In genomic region chr3:15317164-15317477, GRCh38 we compare ENCODE assay signal across 13 cellular contexts. TPM values are rescaled to one million over a fixed set of nuclear protein-coding genes. Genes with fewer than 3 reads are reported as not detected.
DNase-seq lines count a peak whose midpoint lies in the region; ATAC-seq, FAIRE-seq and TF ChIP-seq lines count a peak whose summit lies in the region.
"Had no signal": no experiment of that assay in that cellular context is flagged by ENCODE, and none has a peak within 500 bp of the region (broad histone marks: within the 10 kb centered on the region; RNA-seq: fewer than 3 reads in every experiment).

No MANE protein-coding gene starts in this region.

- no peaks in the 10 kb centered on the region for H3K27me3 Mint-ChIP-seq in CD4-positive, alpha-beta memory T cell
- no peaks in the 10 kb centered on the region for H3K27me3 Mint-ChIP-seq in WTC11 (ENCODE audit: low read depth)
- H3K27me3 Mint-ChIP-seq: activated naive CD4-positive, alpha-beta T cell treated with anti-CD3 and anti-CD28 coated beads, Interleukin-2, amount 10 ng/mL, durations not matched to agents 7 days and 5 days had no signal

- H3K4me3 Mint-ChIP-seq in CD4-positive, alpha-beta memory T cell, result peak overlapping the region in 3 of 8 donors; percentile 2 to 56 (median 20)
- H3K4me3 Mint-ChIP-seq in WTC11, result no peak overlapping the region
- H3K4me3 Mint-ChIP-seq: activated naive CD4-positive, alpha-beta T cell treated with anti-CD3 and anti-CD28 coated beads, Interleukin-2, amount 10 ng/mL, durations not matched to agents 7 days and 5 days had no signal

- no peak for FAIRE-seq in small intestine (lab: Jason Lieb, UNC)

- peaks cover 7 to 31% of the 10 kb centered on the region in 2 donors for H3K36me3 Mint-ChIP-seq in CD4-positive, alpha-beta memory T cell
- H3K36me3 Mint-ChIP-seq in WTC11, result no peaks in the 10 kb centered on the region

- intact Hi-C loops in CD4-positive, alpha-beta memory T cell (cut with micrococcal nuclease), result no loop called here
- intact Hi-C loops in heart right ventricle (cut with DNase I) (loop anchor here in 2 of 10 donors (5.0 kb wide), 2 partner anchors 40 to 45 kb away; no protein-coding TSS in a partner anchor), sciatic nerve (cut with DNase I) (no loop called here), colonic mucosa (cut with DNase I) (no loop called here)

- no peak overlapping the region for H3K27ac ChIP-seq in CD4-positive, alpha-beta memory T cell (ENCODE audit: low read depth, low read length)
- H3K27ac ChIP-seq in heart right ventricle, result peak overlapping the region in 6 of 10 donors; percentile 23 to 74 (median 64)
- H3K27ac ChIP-seq in small intestine (ENCODE audit: low read depth in 1 of 2, low read length in 1 of 2), result peak overlapping the region in 1 of 2 donors; percentile 40
- H3K27ac ChIP-seq in colonic mucosa, result no peak overlapping the region
- H3K27ac ChIP-seq: epithelial cell of prostate had no signal

- peak overlapping the region; percentile 0 to 92 (median 52) for H3K27ac Mint-ChIP-seq in CD4-positive, alpha-beta memory T cell
- peak overlapping the region; percentile 60; the same call in 1 of the 2 replicates for H3K27ac Mint-ChIP-seq in WTC11
- H3K27ac Mint-ChIP-seq: activated naive CD4-positive, alpha-beta T cell treated with anti-CD3 and anti-CD28 coated beads, Interleukin-2, amount 10 ng/mL, durations not matched to agents 7 days and 5 days had no signal

- H3K36me3 ChIP-seq in CD4-positive, alpha-beta memory T cell (ENCODE audit: insufficient read depth, low read length), result peaks cover 3% of the 10 kb centered on the region
- no peaks in the 10 kb centered on the region for H3K36me3 ChIP-seq in heart right ventricle
- H3K36me3 ChIP-seq in small intestine (ENCODE audit: control insufficient read depth in 2 of 2, insufficient read depth in 2 of 2, low read length in 2 of 2), result no peaks in the 10 kb centered on the region
- no peaks in the 10 kb centered on the region for H3K36me3 ChIP-seq in colonic mucosa
- H3K36me3 ChIP-seq: left lung had no signal

- TF ChIP-seq CTCF in WTC11 (IDR thresholded peaks at IDR 0.05) (no peak), heart right ventricle (IDR thresholded peaks at IDR 0.05) (no peak), colonic mucosa (IDR thresholded peaks at IDR 0.05) (no peak)

- WGBS in heart right ventricle, 2 donors, result 68 to 69% methylated on average over 2 of the region's 2 CpGs
- WGBS in small intestine, 3 donors, result 72 to 93% (median 93%) methylated on average over 2 of the region's 2 CpGs

- no peaks in the 10 kb centered on the region for H3K9me3 ChIP-seq in CD4-positive, alpha-beta memory T cell (ENCODE audit: control insufficient read depth in 1 of 2, low read length in 2 of 2)
- H3K9me3 ChIP-seq in heart right ventricle, result no peaks in the 10 kb centered on the region
- H3K9me3 ChIP-seq in small intestine (ENCODE audit: control insufficient read depth, low read depth), result no peaks in the 10 kb centered on the region
- no peaks in the 10 kb centered on the region for H3K9me3 ChIP-seq in colonic mucosa
- H3K9me3 ChIP-seq: left lung had no signal

- no peak for ATAC-seq in WTC11
- peak; percentile 38 to 69 (median 58) for ATAC-seq in heart right ventricle
- peak; percentile 74 for ATAC-seq in sciatic nerve
- no peak for ATAC-seq in GM21529 (IDR thresholded peaks at IDR 0.05; ENCODE audit: unreplicated experiment)
- ATAC-seq: left lung had no signal

- no peak overlapping the region for H3K9ac ChIP-seq in colonic mucosa (ENCODE audit: low read depth in 2 of 2, low read length in 2 of 2)

- H3K27me3 ChIP-seq in CD4-positive, alpha-beta memory T cell (ENCODE audit: insufficient read depth, low read length), result no peaks in the 10 kb centered on the region
- no peaks in the 10 kb centered on the region for H3K27me3 ChIP-seq in heart right ventricle
- no peaks in the 10 kb centered on the region for H3K27me3 ChIP-seq in small intestine (ENCODE audit: control insufficient read depth in 2 of 2, insufficient read depth in 2 of 2, low read length in 2 of 2)
- H3K27me3 ChIP-seq in colonic mucosa, result no peaks in the 10 kb centered on the region
- H3K27me3 ChIP-seq: left lung had no signal

- no peak for DNase-seq in CD4-positive, alpha-beta memory T cell
- DNase-seq in WTC11 (ENCODE audit: low spot score), result no peak
- DNase-seq in heart right ventricle, result no peak
- DNase-seq in sciatic nerve (ENCODE audit: low spot score), result no peak
- DNase-seq in small intestine, result no peak
- no peak for DNase-seq in globus pallidus (ENCODE audit: low spot score)
- no peak for DNase-seq in colonic mucosa
- DNase-seq: activated naive CD4-positive, alpha-beta T cell treated with anti-CD3 and anti-CD28 coated beads, Interleukin-2, amount 10 ng/mL, durations not matched to agents 7 days and 5 days; left lung; NCI-H2081 treated with DMSO at 0.1 percent for 48 hours; stimulated activated naive CD4-positive, alpha-beta T cell treated with Interleukin-2 at 50 U/mL for 16 hours had no signal

- CTCF ChIA-PET in CD4-positive, alpha-beta memory T cell (lab: Charles Lee; ENCODE audit: partially characterized antibody), result interaction anchor here (0.8 to 6.0 kb wide), 6 partner anchors 11 to 50 kb away, joined by 3 to 35 read pairs (median 5); partner anchors contain the start of gene SH3BP5
- CTCF ChIA-PET in WTC11 (lab: Charles Lee), result interaction anchor here (1.2 kb wide), 1 partner anchor 16 kb away, joined by 5 read pairs; the partner anchor contains the start of gene SH3BP5

- H3K9me3 Mint-ChIP-seq in CD4-positive, alpha-beta memory T cell, result no peaks in the 10 kb centered on the region
- H3K9me3 Mint-ChIP-seq in WTC11, result no peaks in the 10 kb centered on the region
- H3K9me3 Mint-ChIP-seq: activated naive CD4-positive, alpha-beta T cell treated with anti-CD3 and anti-CD28 coated beads, Interleukin-2, amount 10 ng/mL, durations not matched to agents 7 days and 5 days had no signal

- no peak overlapping the region for H3K4me3 ChIP-seq in CD4-positive, alpha-beta memory T cell (ENCODE audit: low read length in 2 of 2)
- H3K4me3 ChIP-seq in heart right ventricle, result no peak overlapping the region
- H3K4me3 ChIP-seq in small intestine (ENCODE audit: low read depth in 1 of 2, low read length in 2 of 2), result no peak overlapping the region
- H3K4me3 ChIP-seq in colonic mucosa, result no peak overlapping the region
- H3K4me3 ChIP-seq: left lung had no signal

- POLR2A ChIA-PET in CD4-positive, alpha-beta memory T cell (lab: Charles Lee; ENCODE audit: partially characterized antibody), result interaction anchor here (0.8 to 1.3 kb wide), 4 partner anchors 11 to 25 kb away, joined by 3 to 4 read pairs (median 3); no protein-coding TSS in a partner anchor
- POLR2A ChIA-PET in WTC11 (lab: Charles Lee), result no interaction called here

- H3K4me1 ChIP-seq in CD4-positive, alpha-beta memory T cell (ENCODE audit: insufficient read depth, low read length), result peaks cover 95% of the 10 kb centered on the region
- peaks cover 6 to 84% (median 74%) of the 10 kb centered on the region in 9 donors for H3K4me1 ChIP-seq in heart right ventricle
- H3K4me1 ChIP-seq in small intestine (ENCODE audit: control insufficient read depth in 2 of 2, insufficient read depth in 1 of 2, low read depth in 1 of 2, low read length in 1 of 2), result peaks cover 0 to 18% of the 10 kb centered on the region in 2 donors
- H3K4me1 ChIP-seq in colonic mucosa, result no peaks in the 10 kb centered on the region

- peaks cover 66 to 95% (median 80%) of the 10 kb centered on the region in 4 donors for H3K4me1 Mint-ChIP-seq in CD4-positive, alpha-beta memory T cell
- H3K4me1 Mint-ChIP-seq in WTC11, result peaks cover 11% of the 10 kb centered on the region

TF ChIP-seq in WTC11, 78 proteins besides CTCF, POLR2A, EP300 and RAD21:
- TF ChIP-seq RELA (CRISPR knock-in tag; IDR thresholded peaks at IDR 0.05; ENCODE audit: borderline replicate concordance) (no peak), PRRX2 (CRISPR knock-in tag; IDR thresholded peaks at IDR 0.05) (no peak), IRF2 (CRISPR knock-in tag; IDR thresholded peaks at IDR 0.05; ENCODE audit: borderline replicate concordance, low read depth) (no peak), JAZF1 (CRISPR knock-in tag; IDR thresholded peaks at IDR 0.05) (no peak), ZNF138 (CRISPR knock-in tag; conservative IDR thresholded peaks at IDR 0.05) (no peak), ZBTB21 (CRISPR knock-in tag; IDR thresholded peaks at IDR 0.05; ENCODE audit: borderline replicate concordance) (no peak)
TF ChIP-seq in WTC11: peak in this region for 0.

RNA-seq across cellular contexts. Expression of gene SH3BP5, which starts 15.3 kb away (rescaled TPM):
- 10 to 100 TPM; 55.8 to 56.9 TPM for total RNA-seq in CD4-positive, alpha-beta memory T cell
- 100 to 1,000 TPM in 1 of 2 donors, 10 to 100 TPM in 1; 48.2 to 118 TPM for polyA plus RNA-seq in CD4-positive, alpha-beta memory T cell
- total RNA-seq in WTC11 (2021), result 5.1 to 7.2 TPM (median 5.9 TPM) in 3 replicates
- 10 to 100 TPM in 4 of 10 donors, 1 to 10 TPM in 6; 6.7 to 22.4 (median 9.4) TPM for total RNA-seq in heart right ventricle
- 10 to 100 TPM in 1 of 2 donors, 1 to 10 TPM in 1; 9.9 to 11.4 TPM for polyA plus RNA-seq in heart right ventricle
- 143 TPM for total RNA-seq in sciatic nerve
- 10 to 100 TPM in 2 of 3 donors, 1 to 10 TPM in 1; 4.9 to 24.0 (median 14.3) TPM for polyA plus RNA-seq in small intestine
- total RNA-seq in colonic mucosa, result 1 to 10 TPM; 5.5 to 9.3 TPM

Comparison
In these comparisons a context has a peak if more than half of its experiments do, and no peak if none do; other contexts are left out.
1. H3K27ac ChIP-seq: peak in heart right ventricle (6 of 10); none in CD4-positive, alpha-beta memory T cell (single experiment) and colonic mucosa (single experiment).
2. ATAC-seq: peak in heart right ventricle (8 of 8) and sciatic nerve (single experiment); none in WTC11 (single experiment) and GM21529 (single experiment).